ENCODE assay signal across 18 cellular contexts in genomic region chr12:16857456-16857923, GRCh38.
DNase-seq lines count a peak whose midpoint lies in the region; ATAC-seq lines count a peak whose summit lies in the region.
"Had no signal": no experiment of that assay in that cellular context is flagged by ENCODE, and none has a peak within 500 bp of the region (broad histone marks: within the 10 kb centered on the region; RNA-seq: fewer than 3 reads in every experiment).

No MANE protein-coding gene starts in this region.

- peaks cover 0 to 2% of the 10 kb centered on the region in 2 donors for H3K4me1 ChIP-seq in neuronal stem cell (ENCODE audit: control insufficient read depth in 2 of 2, insufficient read depth in 1 of 2, low read depth in 1 of 2, low read length in 2 of 2)
- H3K4me1 ChIP-seq: sigmoid colon had no signal

- no peak overlapping the region for H3K4me2 ChIP-seq in neuronal stem cell (ENCODE audit: insufficient read depth, low read length, poor library complexity, severe bottlenecking)

- no peak overlapping the region for H2BK5ac ChIP-seq in neuronal stem cell (ENCODE audit: low read length)

- no peak overlapping the region for H4K91ac ChIP-seq in neuronal stem cell (ENCODE audit: low read depth, low read length, poor library complexity)

- DNase-seq in NCI-H82 (lab: John Stamatoyannopoulos, UW) (peak; percentile 26), NCI-H82 treated with DMSO at 0.1 percent for 48 hours (lab: John Stamatoyannopoulos, UW; ENCODE audit: unreplicated experiment) (no peak), DMS53 treated with DMSO at 0.1 percent for 48 hours (lab: John Stamatoyannopoulos, UW; ENCODE audit: unreplicated experiment) (no peak), NCI-H2196 treated with DMSO at 0.1 percent for 48 hours (lab: John Stamatoyannopoulos, UW; ENCODE audit: unreplicated experiment) (no peak), superior temporal gyrus (ENCODE audit: extremely low spot score) (no peak), neuronal stem cell (ENCODE audit: low spot score) (no peak)
- DNase-seq: 8988T, amygdala, DND-41, hypothalamus, MG63, midbrain, NCI-H526 treated with DMSO at 0.1 percent for 48 hours, sigmoid colon, T-helper 2 cell had no signal

- no peak overlapping the region for H2BK12ac ChIP-seq in neuronal stem cell (ENCODE audit: low read length)

- no peak overlapping the region for H3K23ac ChIP-seq in neuronal stem cell (ENCODE audit: low read depth, low read length, poor library complexity)

- H2AFZ ChIP-seq in neuronal stem cell (ENCODE audit: low read length): no peak overlapping the region

- WGBS in neuronal stem cell (ENCODE audit: extremely low coverage in 2 of 2, insufficient read length in 2 of 2, insufficient replicate concordance in 1 of 2), 2 donors: no CpG with 5 or more reads among the region's 1 CpG

- H3K4me3 ChIP-seq in neuronal stem cell (ENCODE audit: low read length in 2 of 2): no peak overlapping the region
- H3K4me3 ChIP-seq: MG63, sigmoid colon had no signal

- no peak overlapping the region for H2AK5ac ChIP-seq in neuronal stem cell (ENCODE audit: low read depth, low read length)

- H4K8ac ChIP-seq in neuronal stem cell (ENCODE audit: low read depth, low read length): no peak overlapping the region

- no peak overlapping the region for H3K14ac ChIP-seq in neuronal stem cell (ENCODE audit: low read length)

- H3K9ac ChIP-seq in neuronal stem cell (ENCODE audit: low read depth, low read length, poor library complexity): no peak overlapping the region

- no peaks in the 10 kb centered on the region for H3K9me3 ChIP-seq in neuronal stem cell (replicated peaks in 1 of 2; ENCODE audit: control insufficient read depth in 2 of 2, insufficient read depth in 1 of 2, low read depth in 1 of 2, low read length in 2 of 2)
- H3K9me3 ChIP-seq: MG63, sigmoid colon had no signal

- no peaks in the 10 kb centered on the region for H3K36me3 ChIP-seq in neuronal stem cell (replicated peaks in 1 of 2; ENCODE audit: control insufficient read depth in 2 of 2, insufficient read depth in 2 of 2, low read length in 2 of 2)
- H3K36me3 ChIP-seq: MG63, sigmoid colon had no signal

- no peak overlapping the region for H2BK15ac ChIP-seq in neuronal stem cell (ENCODE audit: low read length)

- no peaks in the 10 kb centered on the region for H3K79me1 ChIP-seq in neuronal stem cell (ENCODE audit: low read depth, low read length)

- ATAC-seq in HG02610 (IDR thresholded peaks at IDR 0.05; ENCODE audit: unreplicated experiment) (peak; percentile 98), HG03354 (IDR thresholded peaks at IDR 0.05; ENCODE audit: poor library complexity, severe bottlenecking, unreplicated experiment) (peak; percentile 98)
- ATAC-seq: HCT116 had no signal

- H3K27ac ChIP-seq in neuronal stem cell (replicated peaks; ENCODE audit: low read length): no peak overlapping the region
- H3K27ac ChIP-seq: sigmoid colon had no signal

- H3K18ac ChIP-seq in neuronal stem cell (ENCODE audit: low read length): no peak overlapping the region

- no peak overlapping the region for H3K4ac ChIP-seq in neuronal stem cell (ENCODE audit: low read length)

- H3K27me3 ChIP-seq in neuronal stem cell (ENCODE audit: control insufficient read depth in 3 of 3, insufficient read depth in 3 of 3, low read depth in 1 of 3, low read length in 3 of 3): no peaks in the 10 kb centered on the region
- H3K27me3 ChIP-seq: MG63, sigmoid colon had no signal

- H2BK120ac ChIP-seq in neuronal stem cell (ENCODE audit: low read depth, low read length): no peak overlapping the region
